1 cellular context compared by ENCODE assay signal in the genomic region with DNA sequence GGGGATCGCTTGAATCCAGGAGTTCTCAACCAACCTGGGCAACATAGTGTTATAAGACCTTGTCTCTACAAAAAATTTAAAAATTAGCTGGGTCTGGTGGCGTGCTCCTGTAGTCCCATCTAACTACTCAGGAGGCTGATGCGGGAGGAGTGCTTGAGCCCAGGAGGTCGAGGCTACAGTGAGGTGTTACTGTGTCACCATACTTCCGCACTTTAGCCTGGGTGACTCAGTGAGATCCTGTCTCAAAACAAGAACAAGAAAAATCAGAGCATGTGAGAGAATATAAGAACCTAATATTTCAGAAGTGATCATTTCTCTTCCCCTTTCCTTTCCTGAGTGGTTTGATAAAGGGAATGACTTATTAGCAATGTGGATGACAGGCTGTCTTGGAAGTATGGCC.
TF ChIP-seq lines count a peak whose summit lies in the region.

No MANE protein-coding gene starts in this region.

TF ChIP-seq in SK-N-SH treated with all-trans-retinoic acid at 6 μM for 48 hours, 23 proteins besides CTCF, POLR2A, EP300 and RAD21 (continued from another document):
- TF ChIP-seq, protein P1, sequence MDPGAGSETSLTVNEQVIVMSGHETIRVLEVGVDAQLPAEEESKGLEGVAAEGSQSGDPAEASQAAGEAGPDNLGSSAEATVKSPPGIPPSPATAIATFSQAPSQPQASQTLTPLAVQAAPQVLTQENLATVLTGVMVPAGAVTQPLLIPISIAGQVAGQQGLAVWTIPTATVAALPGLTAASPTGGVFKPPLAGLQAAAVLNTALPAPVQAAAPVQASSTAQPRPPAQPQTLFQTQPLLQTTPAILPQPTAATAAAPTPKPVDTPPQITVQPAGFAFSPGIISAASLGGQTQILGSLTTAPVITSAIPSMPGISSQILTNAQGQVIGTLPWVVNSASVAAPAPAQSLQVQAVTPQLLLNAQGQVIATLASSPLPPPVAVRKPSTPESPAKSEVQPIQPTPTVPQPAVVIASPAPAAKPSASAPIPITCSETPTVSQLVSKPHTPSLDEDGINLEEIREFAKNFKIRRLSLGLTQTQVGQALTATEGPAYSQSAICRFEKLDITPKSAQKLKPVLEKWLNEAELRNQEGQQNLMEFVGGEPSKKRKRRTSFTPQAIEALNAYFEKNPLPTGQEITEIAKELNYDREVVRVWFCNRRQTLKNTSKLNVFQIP (CRISPR knock-in tag; IDR thresholded peaks at IDR 0.05; ENCODE audit: borderline replicate concordance, low read depth) = no peak
- TF ChIP-seq ZFP3 (CRISPR knock-in tag; IDR thresholded peaks at IDR 0.05) = no peak
- TF ChIP-seq, protein P2, sequence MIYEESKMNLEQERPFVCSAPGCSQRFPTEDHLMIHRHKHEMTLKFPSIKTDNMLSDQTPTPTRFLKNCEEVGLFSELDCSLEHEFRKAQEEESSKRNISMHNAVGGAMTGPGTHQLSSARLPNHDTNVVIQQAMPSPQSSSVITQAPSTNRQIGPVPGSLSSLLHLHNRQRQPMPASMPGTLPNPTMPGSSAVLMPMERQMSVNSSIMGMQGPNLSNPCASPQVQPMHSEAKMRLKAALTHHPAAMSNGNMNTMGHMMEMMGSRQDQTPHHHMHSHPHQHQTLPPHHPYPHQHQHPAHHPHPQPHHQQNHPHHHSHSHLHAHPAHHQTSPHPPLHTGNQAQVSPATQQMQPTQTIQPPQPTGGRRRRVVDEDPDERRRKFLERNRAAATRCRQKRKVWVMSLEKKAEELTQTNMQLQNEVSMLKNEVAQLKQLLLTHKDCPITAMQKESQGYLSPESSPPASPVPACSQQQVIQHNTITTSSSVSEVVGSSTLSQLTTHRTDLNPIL (CRISPR knock-in tag; IDR thresholded peaks at IDR 0.05; ENCODE audit: low read depth) = no peak
- no peak for TF ChIP-seq ARNTL (CRISPR knock-in tag; IDR thresholded peaks at IDR 0.05; ENCODE audit: borderline replicate concordance, low read depth)
- TF ChIP-seq ZNF70 (CRISPR knock-in tag; IDR thresholded peaks at IDR 0.05) = no peak
- no peak for TF ChIP-seq PPARA (CRISPR knock-in tag; IDR thresholded peaks at IDR 0.05; ENCODE audit: borderline replicate concordance)
- TF ChIP-seq ISL1 (CRISPR knock-in tag; IDR thresholded peaks at IDR 0.05) = no peak
